Comparison of ENCODE assay signal across 8 cellular contexts in genomic region chrX:155026727-155027508, GRCh38. TPM values are rescaled to one million over a fixed set of nuclear protein-coding genes. Genes with fewer than 3 reads are reported as not detected.
DNase-seq lines count a peak whose midpoint lies in the region; ATAC-seq and TF ChIP-seq lines count a peak whose summit lies in the region.

FUNDC2 (plus strand) TSS chrX:155026844; CDS start chrX:155026939, 95 bp downstream.

- H3K27me3 ChIP-seq in gastroesophageal sphincter, result no peaks in the 10 kb centered on the region

- peaks cover 12% of the 10 kb centered on the region for H3K27me3 Mint-ChIP-seq in activated naive CD4-positive, alpha-beta T cell treated with anti-CD3 and anti-CD28 coated beads, Interleukin-2, amount 10 ng/mL, durations not matched to agents 7 days and 5 days

- CTCF ChIA-PET in activated naive CD4-positive, alpha-beta T cell treated with anti-CD3 and anti-CD28 coated beads, Interleukin-2, amount 10 ng/mL, durations not matched to agents 7 days and 5 days (lab: Charles Lee), result interaction anchor here (1.0 kb wide), 1 partner anchor 109 kb away, joined by 3 read pairs; no protein-coding TSS in a partner anchor

- no peaks in the 10 kb centered on the region for H3K36me3 Mint-ChIP-seq in activated naive CD4-positive, alpha-beta T cell treated with anti-CD3 and anti-CD28 coated beads, Interleukin-2, amount 10 ng/mL, durations not matched to agents 7 days and 5 days

- H3K36me3 ChIP-seq in SK-N-MC (ENCODE audit: insufficient read depth, low read length) (no peaks in the 10 kb centered on the region), gastroesophageal sphincter (no peaks in the 10 kb centered on the region)

- 1 to 38% methylated on average over 3 to 12 of the region's 82 CpGs for WGBS in gastroesophageal sphincter (ENCODE audit: low coverage in 1 of 2), 2 donors

- H3K27ac ChIP-seq in SK-N-MC (peak within 1 kb of the TSS; percentile 98), gastroesophageal sphincter (peak within 1 kb of the TSS; percentile 79 to 98 (median 96))

- DNase-seq in NCI-H1048 (lab: John Stamatoyannopoulos, UW) (peak; percentile 60), SK-N-MC (ENCODE audit: low read depth, low spot score) (peak; percentile 57), nucleus accumbens (lab: John Stamatoyannopoulos, UW) (peak; percentile 33 to 94 (median 85)), superior temporal gyrus (ENCODE audit: extremely low spot score) (peak; percentile 88)
- DNase-seq in activated naive CD4-positive, alpha-beta T cell treated with anti-CD3 and anti-CD28 coated beads, Interleukin-2, amount 10 ng/mL, durations not matched to agents 7 days and 5 days, result peak; percentile 95

- TF ChIP-seq POLR2A in gastroesophageal sphincter (IDR thresholded peaks at IDR 0.05), result peak; percentile 74 to 76

- peak within 1 kb of the TSS; percentile 88 for H3K4me3 Mint-ChIP-seq in activated naive CD4-positive, alpha-beta T cell treated with anti-CD3 and anti-CD28 coated beads, Interleukin-2, amount 10 ng/mL, durations not matched to agents 7 days and 5 days

- ATAC-seq in HG02588 (IDR thresholded peaks at IDR 0.05; ENCODE audit: unreplicated experiment), result peak; percentile 90
- peak; percentile 92 for ATAC-seq in gastroesophageal sphincter

- H3K9me3 Mint-ChIP-seq in activated naive CD4-positive, alpha-beta T cell treated with anti-CD3 and anti-CD28 coated beads, Interleukin-2, amount 10 ng/mL, durations not matched to agents 7 days and 5 days, result no peaks in the 10 kb centered on the region

- H3K4me1 ChIP-seq in gastroesophageal sphincter, result peaks cover 0 to 24% (median 0%) of the 10 kb centered on the region in 3 donors

- H3K4me3 ChIP-seq in GM08714 (ENCODE audit: low read length), result peak within 1 kb of the TSS; percentile 85
- H3K4me3 ChIP-seq in SK-N-MC, result peak within 1 kb of the TSS; percentile 93
- H3K4me3 ChIP-seq in gastroesophageal sphincter, result peak within 1 kb of the TSS; percentile 37 to 69

- TF ChIP-seq EP300 in gastroesophageal sphincter (IDR thresholded peaks at IDR 0.05), result peak; percentile 43

- peaks cover 23% of the 10 kb centered on the region for H3K4me1 Mint-ChIP-seq in activated naive CD4-positive, alpha-beta T cell treated with anti-CD3 and anti-CD28 coated beads, Interleukin-2, amount 10 ng/mL, durations not matched to agents 7 days and 5 days

- H3K9ac ChIP-seq in SK-N-MC (ENCODE audit: insufficient read length), result peak within 1 kb of the TSS; percentile 95

- H3K27ac Mint-ChIP-seq in activated naive CD4-positive, alpha-beta T cell treated with anti-CD3 and anti-CD28 coated beads, Interleukin-2, amount 10 ng/mL, durations not matched to agents 7 days and 5 days, result peak within 1 kb of the TSS; percentile 97

- H3K9me3 ChIP-seq in SK-N-MC (ENCODE audit: low read depth, low read length) (no peaks in the 10 kb centered on the region), gastroesophageal sphincter (no peaks in the 10 kb centered on the region)

- TF ChIP-seq CTCF in gastroesophageal sphincter (IDR thresholded peaks at IDR 0.05), result no peak

RNA-seq across cellular contexts. Expression of gene FUNDC2, which starts in this region (rescaled TPM):
- total RNA-seq in gastroesophageal sphincter, result 10 to 100 TPM; 67.8 to 96.3 (median 87.7) TPM

Comparison
In these comparisons a context has a peak if more than half of its experiments do, and no peak if none do; other contexts are left out.
1. Peak in every context shown above with its lines: DNase-seq, ATAC-seq, H3K4me3 ChIP-seq and H3K27ac ChIP-seq.